Comparison of ENCODE assay signal across 14 cellular contexts in the genomic region with DNA sequence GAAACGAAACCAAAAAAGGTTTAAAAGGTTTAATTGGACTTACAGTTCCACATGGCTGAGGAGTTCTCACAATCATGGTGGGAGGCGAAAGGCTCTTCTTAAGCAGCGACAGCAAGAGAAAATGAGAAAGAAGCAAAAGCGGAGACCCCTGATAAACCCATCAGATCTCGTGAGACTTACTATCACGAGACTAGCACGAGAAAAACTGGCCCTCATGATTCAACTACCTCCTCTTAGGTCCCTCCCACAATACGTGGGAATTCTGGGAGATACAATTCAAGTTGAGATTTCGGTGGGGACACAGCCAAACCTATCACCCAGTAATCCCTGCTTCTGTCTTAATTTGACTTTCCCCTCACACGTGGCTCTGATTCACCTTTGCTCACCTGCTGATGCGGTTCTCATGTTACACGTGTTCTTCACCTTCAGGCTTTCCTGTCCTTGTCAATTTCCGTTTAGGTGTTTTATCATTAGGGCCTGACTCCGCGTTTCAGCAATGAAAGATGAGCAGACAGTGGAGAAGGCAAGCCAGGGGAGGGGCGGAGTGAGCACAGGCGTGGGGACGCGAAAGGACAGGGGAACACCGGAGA.
"Had no signal": no experiment of that assay in that cellular context is flagged by ENCODE, and none has a peak within 500 bp of the region (broad histone marks: within the 10 kb centered on the region; RNA-seq: fewer than 3 reads in every experiment).

No MANE protein-coding gene starts in this region.

- H3K36me3 ChIP-seq: upper lobe of right lung had no signal

- DNase-seq: activated CD4-positive, alpha-beta T cell treated with anti-CD3 and anti-CD28 coated beads, Interleukin-2, amount 10 ng/mL, durations not matched to agents 7 days and 5 days; activated CD8-positive, alpha-beta memory T cell treated with anti-CD3 and anti-CD28 coated beads, Interleukin-2, amount 50 U/mL, for 48 hours; activated naive CD4-positive, alpha-beta T cell; activated naive CD8-positive, alpha-beta T cell treated with anti-CD3 and anti-CD28 coated beads, Interleukin-2, amount 10 ng/mL, durations not matched to agents 7 days and 5 days; activated T-cell treated with anti-CD3 and anti-CD28 coated beads, Interleukin-2, amount 50 U/mL, for 72 hours; dermis blood vessel endothelial cell; effector memory CD8-positive, alpha-beta T cell; immature natural killer cell; spleen; upper lobe of right lung had no signal

- H3K4me3 ChIP-seq: spleen, upper lobe of right lung had no signal

- H3K4me1 ChIP-seq: spleen, upper lobe of right lung had no signal

- ATAC-seq: activated T-cell treated with anti-CD3 and anti-CD28 coated beads, Interleukin-2, amount 50 U/mL, for 72 hours; effector memory CD8-positive, alpha-beta T cell; sciatic nerve had no signal

- FAIRE-seq: frontal cortex, TTC549 had no signal

- H3K27me3 ChIP-seq: spleen, upper lobe of right lung had no signal

- H3K9me3 ChIP-seq: upper lobe of right lung had no signal

- H3K27ac ChIP-seq: epithelial cell of prostate, spleen, upper lobe of right lung had no signal
